In genomic region chr2:172131713-172132555, GRCh38 we compare ENCODE assay signal across 1 cellular context.
TF ChIP-seq lines count a peak whose summit lies in the region.

No MANE protein-coding gene starts in this region.

TF ChIP-seq in WTC11, 78 proteins besides CTCF, POLR2A, EP300 and RAD21 (continued from another document):
- TF ChIP-seq ZNF281 (CRISPR knock-in tag; IDR thresholded peaks at IDR 0.05), result no peak
- no peak for TF ChIP-seq ZNF423 (CRISPR knock-in tag; IDR thresholded peaks at IDR 0.05)
TF ChIP-seq in WTC11: peak in this region for 2.
